Comparison of ENCODE assay signal across 8 cellular contexts in genomic region chr20:35768731-35769664, GRCh38. TPM values are rescaled to one million over a fixed set of nuclear protein-coding genes. Genes with fewer than 3 reads are reported as not detected.
DNase-seq lines count a peak whose midpoint lies in the region; ATAC-seq lines count a peak whose summit lies in the region.

No MANE protein-coding gene starts in this region.

- ATAC-seq in left lobe of liver (peak; percentile 45), GM21526 (IDR thresholded peaks at IDR 0.05; ENCODE audit: low FRiP score, unreplicated experiment) (no peak), GM19397 (IDR thresholded peaks at IDR 0.05; ENCODE audit: unreplicated experiment) (no peak)

- DNase-seq in GM04504 (ENCODE audit: low read depth) (peak; percentile 96), NCI-H1092 (lab: John Stamatoyannopoulos, UW) (peak; percentile 33), UCSD-AML1 (lab: John Stamatoyannopoulos, UW; ENCODE audit: unreplicated experiment) (peak; percentile 31), dedifferentiated amniotic fluid mesenchymal stem cell (ENCODE audit: extremely low spot score) (peak; percentile 93), left lobe of liver (ENCODE audit: low spot score) (peak; percentile 89)
- peak; percentile 30 to 40 for DNase-seq in stimulated activated CD4-positive, alpha-beta T cell treated with anti-CD3 and anti-CD28 coated beads, Interleukin-15, amount 100 ng/mL, for 48 hours (ENCODE audit: low read depth in 2 of 2)

RNA-seq across cellular contexts. Expression of gene PHF20, which starts 2.8 kb away (rescaled TPM):
- 11.4 TPM for total RNA-seq in left lobe of liver

RNA-seq across cellular contexts. Expression of gene RBM39, which starts 26.9 kb away (rescaled TPM):
- 102 TPM for total RNA-seq in left lobe of liver

Comparison
In these comparisons a context has a peak if more than half of its experiments do, and no peak if none do; other contexts are left out.
1. DNase-seq: peak in every context shown above with its lines; median percentile 96 in GM04504; 93 in dedifferentiated amniotic fluid mesenchymal stem cell; 89 in left lobe of liver; 35 in stimulated activated CD4-positive, alpha-beta T cell treated with anti-CD3 and anti-CD28 coated beads, Interleukin-15, amount 100 ng/mL, for 48 hours; 33 in NCI-H1092; 31 in UCSD-AML1.